In genomic region chr4:1779588-1780382, GRCh38 we compare ENCODE assay signal across 25 cellular contexts. TPM values are rescaled to one million over a fixed set of nuclear protein-coding genes. Genes with fewer than 3 reads are reported as not detected.
"Had no signal": no experiment of that assay in that cellular context is flagged by ENCODE, and none has a peak within 500 bp of the region (broad histone marks: within the 10 kb centered on the region; RNA-seq: fewer than 3 reads in every experiment).

No MANE protein-coding gene starts in this region.

- H3K36me3 ChIP-seq: sigmoid colon, thoracic aorta, uterus had no signal

- H3K4me3 ChIP-seq: coronary artery, dorsolateral prefrontal cortex, sigmoid colon, thoracic aorta, uterus had no signal

- H3K9me3 ChIP-seq: sigmoid colon, thoracic aorta, uterus had no signal

- H3K27ac Mint-ChIP-seq: activated CD4-positive, alpha-beta memory T cell treated with anti-CD3 and anti-CD28 coated beads, Interleukin-2, amount 10 ng/mL, durations not matched to agents 7 days and 5 days; activated CD4-positive, alpha-beta T cell treated with anti-CD3 and anti-CD28 coated beads, Interleukin-2, amount 10 ng/mL, durations not matched to agents 24 days and 14 days; activated naive CD4-positive, alpha-beta T cell treated with anti-CD3 and anti-CD28 coated beads, Interleukin-2, amount 50 U/mL, for 24 hours; activated naive CD8-positive, alpha-beta T cell treated with anti-CD3 and anti-CD28 coated beads, Interleukin-2, amount 50 U/mL, for 24 hours; activated T-cell treated with anti-CD3 and anti-CD28 coated beads, Interleukin-2, amount 50 U/mL, for 24 hours; activated T-helper 17 cell treated with anti-CD3 and anti-CD28 coated beads, Interleukin-2, amount 50 U/mL, for 72 hours; effector memory CD8-positive, alpha-beta T cell; naive thymus-derived CD4-positive, alpha-beta T cell; stimulated activated effector memory CD8-positive, alpha-beta T cell treated with anti-CD3 and anti-CD28 coated beads, Interleukin-12 subunit alpha, Interleukin-12 subunit beta, amount 100 ng/mL, for 72 hours; stimulated activated naive CD8-positive, alpha-beta T cell treated with anti-CD3 and anti-CD28 coated beads, Interleukin-15, Interleukin-2, amounts not matched to agents 100 ng/mL and 50 ng/mL, for 24 hours had no signal

- H3K4me1 Mint-ChIP-seq: activated CD4-positive, alpha-beta memory T cell treated with anti-CD3 and anti-CD28 coated beads, Interleukin-2, amount 10 ng/mL, durations not matched to agents 7 days and 5 days; activated CD4-positive, alpha-beta T cell treated with anti-CD3 and anti-CD28 coated beads, Interleukin-2, amount 10 ng/mL, durations not matched to agents 24 days and 14 days; activated naive CD4-positive, alpha-beta T cell treated with anti-CD3 and anti-CD28 coated beads, Interleukin-2, amount 50 U/mL, for 24 hours; activated naive CD8-positive, alpha-beta T cell treated with anti-CD3 and anti-CD28 coated beads, Interleukin-2, amount 50 U/mL, for 24 hours; activated T-helper 17 cell treated with anti-CD3 and anti-CD28 coated beads, Interleukin-2, amount 50 U/mL, for 72 hours; stimulated activated effector memory CD8-positive, alpha-beta T cell treated with anti-CD3 and anti-CD28 coated beads, Interleukin-12 subunit alpha, Interleukin-12 subunit beta, amount 100 ng/mL, for 72 hours had no signal

- H3K27me3 ChIP-seq: dorsolateral prefrontal cortex, uterus had no signal

- H3K4me1 ChIP-seq: sigmoid colon, uterus had no signal

- H3K27ac ChIP-seq: coronary artery, sigmoid colon, thoracic aorta, uterus had no signal

- H3K9me3 Mint-ChIP-seq: activated CD4-positive, alpha-beta memory T cell treated with anti-CD3 and anti-CD28 coated beads, Interleukin-2, amount 10 ng/mL, durations not matched to agents 7 days and 5 days; activated CD4-positive, alpha-beta T cell treated with anti-CD3 and anti-CD28 coated beads, Interleukin-2, amount 10 ng/mL, durations not matched to agents 24 days and 14 days; activated naive CD4-positive, alpha-beta T cell treated with anti-CD3 and anti-CD28 coated beads, Interleukin-2, amount 50 U/mL, for 24 hours; activated naive CD8-positive, alpha-beta T cell treated with anti-CD3 and anti-CD28 coated beads, Interleukin-2, amount 50 U/mL, for 24 hours; activated T-cell treated with anti-CD3 and anti-CD28 coated beads, Interleukin-2, amount 50 U/mL, for 24 hours; activated T-helper 17 cell treated with anti-CD3 and anti-CD28 coated beads, Interleukin-2, amount 50 U/mL, for 72 hours; effector memory CD8-positive, alpha-beta T cell; naive thymus-derived CD4-positive, alpha-beta T cell; neural crest cell; stimulated activated effector memory CD8-positive, alpha-beta T cell treated with anti-CD3 and anti-CD28 coated beads, Interleukin-12 subunit alpha, Interleukin-12 subunit beta, amount 100 ng/mL, for 72 hours; stimulated activated naive CD8-positive, alpha-beta T cell treated with anti-CD3 and anti-CD28 coated beads, Interleukin-15, Interleukin-2, amounts not matched to agents 100 ng/mL and 50 ng/mL, for 24 hours; type B pancreatic cell had no signal

- H3K27me3 Mint-ChIP-seq: activated CD4-positive, alpha-beta memory T cell treated with anti-CD3 and anti-CD28 coated beads, Interleukin-2, amount 10 ng/mL, durations not matched to agents 7 days and 5 days; activated CD4-positive, alpha-beta T cell treated with anti-CD3 and anti-CD28 coated beads, Interleukin-2, amount 10 ng/mL, durations not matched to agents 24 days and 14 days; activated naive CD4-positive, alpha-beta T cell treated with anti-CD3 and anti-CD28 coated beads, Interleukin-2, amount 50 U/mL, for 24 hours; activated naive CD8-positive, alpha-beta T cell treated with anti-CD3 and anti-CD28 coated beads, Interleukin-2, amount 50 U/mL, for 24 hours; activated T-cell treated with anti-CD3 and anti-CD28 coated beads, Interleukin-2, amount 50 U/mL, for 24 hours; activated T-helper 17 cell treated with anti-CD3 and anti-CD28 coated beads, Interleukin-2, amount 50 U/mL, for 72 hours; naive thymus-derived CD4-positive, alpha-beta T cell; stimulated activated naive CD8-positive, alpha-beta T cell treated with anti-CD3 and anti-CD28 coated beads, Interleukin-15, Interleukin-2, amounts not matched to agents 100 ng/mL and 50 ng/mL, for 24 hours; type B pancreatic cell had no signal

- H3K36me3 Mint-ChIP-seq: activated naive CD4-positive, alpha-beta T cell treated with anti-CD3 and anti-CD28 coated beads, Interleukin-2, amount 50 U/mL, for 24 hours; naive thymus-derived CD4-positive, alpha-beta T cell; stimulated activated effector memory CD8-positive, alpha-beta T cell treated with anti-CD3 and anti-CD28 coated beads, Interleukin-12 subunit alpha, Interleukin-12 subunit beta, amount 100 ng/mL, for 72 hours; type B pancreatic cell had no signal

- H3K4me3 Mint-ChIP-seq: activated CD4-positive, alpha-beta memory T cell treated with anti-CD3 and anti-CD28 coated beads, Interleukin-2, amount 10 ng/mL, durations not matched to agents 7 days and 5 days; activated CD4-positive, alpha-beta T cell treated with anti-CD3 and anti-CD28 coated beads, Interleukin-2, amount 10 ng/mL, durations not matched to agents 24 days and 14 days; activated naive CD4-positive, alpha-beta T cell treated with anti-CD3 and anti-CD28 coated beads, Interleukin-2, amount 50 U/mL, for 24 hours; activated naive CD8-positive, alpha-beta T cell treated with anti-CD3 and anti-CD28 coated beads, Interleukin-2, amount 50 U/mL, for 24 hours; activated T-cell treated with anti-CD3 and anti-CD28 coated beads, Interleukin-2, amount 50 U/mL, for 24 hours; activated T-helper 17 cell treated with anti-CD3 and anti-CD28 coated beads, Interleukin-2, amount 50 U/mL, for 72 hours; effector memory CD8-positive, alpha-beta T cell; naive thymus-derived CD4-positive, alpha-beta T cell; neural crest cell; stimulated activated effector memory CD8-positive, alpha-beta T cell treated with anti-CD3 and anti-CD28 coated beads, Interleukin-12 subunit alpha, Interleukin-12 subunit beta, amount 100 ng/mL, for 72 hours; stimulated activated naive CD8-positive, alpha-beta T cell treated with anti-CD3 and anti-CD28 coated beads, Interleukin-15, Interleukin-2, amounts not matched to agents 100 ng/mL and 50 ng/mL, for 24 hours; type B pancreatic cell had no signal

- ATAC-seq: activated naive CD8-positive, alpha-beta T cell treated with anti-CD3 and anti-CD28 coated beads, Interleukin-2, amount 50 U/mL, for 24 hours; activated T-helper 17 cell treated with anti-CD3 and anti-CD28 coated beads, Interleukin-2, amount 50 U/mL, for 72 hours; effector memory CD8-positive, alpha-beta T cell; naive thymus-derived CD4-positive, alpha-beta T cell; stimulated activated effector memory CD8-positive, alpha-beta T cell treated with anti-CD3 and anti-CD28 coated beads, Interleukin-12 subunit alpha, Interleukin-12 subunit beta, amount 100 ng/mL, for 72 hours had no signal

- DNase-seq: activated CD4-positive, alpha-beta memory T cell treated with anti-CD3 and anti-CD28 coated beads, Interleukin-2, amount 10 ng/mL, durations not matched to agents 7 days and 5 days; activated CD4-positive, alpha-beta T cell treated with anti-CD3 and anti-CD28 coated beads, Interleukin-2, amount 10 ng/mL, durations not matched to agents 24 days and 14 days; activated CD8-positive, alpha-beta memory T cell treated with anti-CD3 and anti-CD28 coated beads, Interleukin-2, amount 50 U/mL, for 48 hours; activated naive CD8-positive, alpha-beta T cell treated with anti-CD3 and anti-CD28 coated beads, Interleukin-2, amount 50 U/mL, for 24 hours; activated T-cell treated with anti-CD3 and anti-CD28 coated beads, Interleukin-2, amount 50 U/mL, for 24 hours; cerebellar nuclear complex; dorsolateral prefrontal cortex; effector memory CD8-positive, alpha-beta T cell; foreskin fibroblast; hippocampal formation; midbrain; naive thymus-derived CD4-positive, alpha-beta T cell; posterior cingulate gyrus; sigmoid colon; small intestine; stimulated activated CD4-positive, alpha-beta T cell treated with anti-CD3 and anti-CD28 coated beads, Interleukin-4, amount 100 ng/mL, for 24 hours; uterus had no signal

RNA-seq across cellular contexts. Expression of gene FGFR3, which starts 13.3 kb away (rescaled TPM):
- polyA plus RNA-seq: naive thymus-derived CD4-positive, alpha-beta T cell had no signal
